In genomic region chr10:84605802-84606201, GRCh38 we compare ENCODE assay signal across 14 cellular contexts.
"Had no signal": no experiment of that assay in that cellular context is flagged by ENCODE, and none has a peak within 500 bp of the region (broad histone marks: within the 10 kb centered on the region; RNA-seq: fewer than 3 reads in every experiment).

No MANE protein-coding gene starts in this region.

- FAIRE-seq: keratinocyte had no signal

- H3K9ac ChIP-seq: neural progenitor cell had no signal

- DNase-seq: activated CD4-positive, alpha-beta T cell treated with anti-CD3 and anti-CD28 coated beads, Interleukin-2, amount 10 ng/mL, durations not matched to agents 7 days and 5 days; activated naive CD4-positive, alpha-beta T cell treated with anti-CD3 and anti-CD28 coated beads for 36 hours; activated naive CD8-positive, alpha-beta T cell treated with anti-CD3 and anti-CD28 coated beads, Interleukin-2, amount 50 U/mL, for 24 hours; aorta; erythroblast; naive B cell; sigmoid colon; stimulated activated CD4-positive, alpha-beta T cell treated with anti-CD3 and anti-CD28 coated beads, Interleukin-1b, Interleukin-23, amount 100 ng/mL, for 48 hours; stomach; testis; upper lobe of right lung had no signal

- H3K4me3 ChIP-seq: hepatocyte, neural progenitor cell, sigmoid colon, stomach, testis, upper lobe of right lung had no signal

- H3K4me2 ChIP-seq: hepatocyte, neural progenitor cell had no signal

- H3K27ac ChIP-seq: hepatocyte, neural progenitor cell, sigmoid colon, stomach, testis, upper lobe of right lung had no signal

- H3K4me1 Mint-ChIP-seq: activated naive CD8-positive, alpha-beta T cell treated with anti-CD3 and anti-CD28 coated beads, Interleukin-2, amount 50 U/mL, for 24 hours; naive B cell had no signal

- H3K27me3 ChIP-seq: sigmoid colon, stomach, testis, upper lobe of right lung had no signal

- H2AFZ ChIP-seq: hepatocyte, neural progenitor cell had no signal

- H3K4me1 ChIP-seq: sigmoid colon, stomach, testis, upper lobe of right lung had no signal

- H3K79me2 ChIP-seq: hepatocyte had no signal

- H3K36me3 ChIP-seq: neural progenitor cell, sigmoid colon, stomach, upper lobe of right lung had no signal

- H3K9me3 Mint-ChIP-seq: activated CD4-positive, alpha-beta T cell treated with anti-CD3 and anti-CD28 coated beads, Interleukin-2, amount 10 ng/mL, durations not matched to agents 7 days and 5 days; activated naive CD4-positive, alpha-beta T cell treated with anti-CD3 and anti-CD28 coated beads for 36 hours; activated naive CD8-positive, alpha-beta T cell treated with anti-CD3 and anti-CD28 coated beads, Interleukin-2, amount 50 U/mL, for 24 hours; naive B cell; neural progenitor cell had no signal

- ATAC-seq: activated naive CD8-positive, alpha-beta T cell treated with anti-CD3 and anti-CD28 coated beads, Interleukin-2, amount 50 U/mL, for 24 hours; upper lobe of right lung had no signal

- H3K4me3 Mint-ChIP-seq: activated CD4-positive, alpha-beta T cell treated with anti-CD3 and anti-CD28 coated beads, Interleukin-2, amount 10 ng/mL, durations not matched to agents 7 days and 5 days; activated naive CD4-positive, alpha-beta T cell treated with anti-CD3 and anti-CD28 coated beads for 36 hours; activated naive CD8-positive, alpha-beta T cell treated with anti-CD3 and anti-CD28 coated beads, Interleukin-2, amount 50 U/mL, for 24 hours; neural progenitor cell had no signal

- H3K27ac Mint-ChIP-seq: activated CD4-positive, alpha-beta T cell treated with anti-CD3 and anti-CD28 coated beads, Interleukin-2, amount 10 ng/mL, durations not matched to agents 7 days and 5 days; activated naive CD4-positive, alpha-beta T cell treated with anti-CD3 and anti-CD28 coated beads for 36 hours; activated naive CD8-positive, alpha-beta T cell treated with anti-CD3 and anti-CD28 coated beads, Interleukin-2, amount 50 U/mL, for 24 hours; naive B cell; neural progenitor cell had no signal

- H3K9me3 ChIP-seq: sigmoid colon, stomach, testis, upper lobe of right lung had no signal
